In genomic region chrX:46599051-46599560, GRCh38 we compare ENCODE assay signal across 11 cellular contexts.
"Had no signal": no experiment of that assay in that cellular context is flagged by ENCODE, and none has a peak within 500 bp of the region (broad histone marks: within the 10 kb centered on the region; RNA-seq: fewer than 3 reads in every experiment).

No MANE protein-coding gene starts in this region.

- H3K4me3 ChIP-seq: ascending aorta, breast epithelium, lower lobe of right lung, thyroid gland had no signal

- H3K9me3 ChIP-seq: ascending aorta, breast epithelium, lower lobe of right lung, thyroid gland had no signal

- H3K36me3 ChIP-seq: ascending aorta, breast epithelium, lower lobe of right lung, thyroid gland had no signal

- DNase-seq: activated CD4-positive, alpha-beta T cell treated with anti-CD3 and anti-CD28 coated beads for 1 hour; activated CD4-positive, alpha-beta T cell treated with anti-CD3 and anti-CD28 coated beads, Interleukin-2, amount 50 U/mL, for 48 hours; activated naive CD4-positive, alpha-beta T cell treated with anti-CD3 and anti-CD28 coated beads for 36 hours; activated naive CD8-positive, alpha-beta T cell treated with anti-CD3 and anti-CD28 coated beads, Interleukin-2, amount 50 U/mL, for 24 hours; dermis blood vessel endothelial cell; effector memory CD8-positive, alpha-beta T cell; lower lobe of right lung; thyroid gland had no signal

- H3K4me1 ChIP-seq: ascending aorta, breast epithelium, lower lobe of right lung, thyroid gland had no signal

- H3K27ac ChIP-seq: ascending aorta, breast epithelium, lower lobe of right lung, thyroid gland, VCaP had no signal

- H3K27me3 ChIP-seq: ascending aorta, thyroid gland had no signal
